In the genomic region with DNA sequence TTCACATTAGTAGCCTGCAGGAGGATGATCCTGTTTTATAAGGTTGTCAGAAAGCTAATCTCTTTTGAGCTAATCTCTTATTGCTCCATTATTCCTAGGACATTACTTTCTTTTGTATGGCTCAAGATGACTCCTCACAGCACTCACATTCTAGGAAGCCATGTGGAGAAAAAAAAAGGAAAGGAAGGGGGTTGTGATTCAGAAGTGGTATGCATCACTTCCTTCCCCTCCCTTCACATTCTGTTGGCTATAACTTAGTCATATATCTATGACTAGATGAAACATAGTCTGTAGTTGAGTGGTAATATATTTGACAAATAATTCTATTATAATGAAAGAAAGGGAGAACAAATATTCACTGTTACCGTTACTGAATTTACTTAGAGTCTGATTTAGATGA, we compare ENCODE assay signal across 20 cellular contexts.
A peak's percentile ranks its signal among the peaks of the same experiment; 100 is the strongest.
DNase-seq lines count a peak whose midpoint lies in the region; ATAC-seq, FAIRE-seq and TF ChIP-seq lines count a peak whose summit lies in the region.
"Had no signal": no experiment of that assay in that cellular context is flagged by ENCODE, and none has a peak within 500 bp of the region (broad histone marks: within the 10 kb centered on the region; RNA-seq: fewer than 3 reads in every experiment).

No MANE protein-coding gene starts in this region.

- no peaks in the 10 kb centered on the region for H4K20me1 ChIP-seq in HepG2 (ENCODE audit: insufficient read depth, low read length)

- no peaks in the 10 kb centered on the region for H3K79me2 ChIP-seq in HepG2 (ENCODE audit: insufficient read depth, low read length)
- H3K79me2 ChIP-seq: parathyroid adenoma had no signal

- no peak overlapping the region for H3K9ac ChIP-seq in HepG2 (ENCODE audit: insufficient read depth, low read depth, low read length)
- H3K9ac ChIP-seq: parathyroid adenoma had no signal

- TF ChIP-seq POLR2A in HepG2 (IDR thresholded peaks at IDR 0.05; ENCODE audit: insufficient read depth in 1 of 2, low read depth in 2 of 2, low read length in 2 of 2): no peak
- no peak for TF ChIP-seq POLR2A in lower leg skin (IDR thresholded peaks at IDR 0.05)

- H3K9me3 ChIP-seq in HepG2 (ENCODE audit: low read length): no peaks in the 10 kb centered on the region
- H3K9me3 ChIP-seq: ascending aorta, uterus had no signal

- POLR2A ChIA-PET in HepG2 (lab: Yijun Ruan, JAX): no interaction called here

- TF ChIP-seq CTCF in foreskin fibroblast (IDR thresholded peaks at IDR 0.05; ENCODE audit: low read depth, low read length): no peak
- no peak for TF ChIP-seq CTCF in HepG2 (CRISPR knock-in tag; IDR thresholded peaks at IDR 0.05)
- no peak for TF ChIP-seq CTCF in lower leg skin (IDR thresholded peaks at IDR 0.05)

- CTCF ChIA-PET in HepG2 (lab: Yijun Ruan, JAX; ENCODE audit: low intra/inter-chr PET ratio, low total read pairs): no interaction called here

- no peak overlapping the region for H3K4me2 ChIP-seq in HepG2 (ENCODE audit: low read depth, low read length)

- whole genome bisulfite sequencing in HepG2 (ENCODE audit: low lambda C conversion rate): 4% methylated on average over 1 of the region's 1 CpG
- 82 to 89% methylated on average over 1 of the region's 1 CpG for WGBS in lower leg skin, 2 donors

- no peaks in the 10 kb centered on the region for H3K27me3 ChIP-seq in HepG2 (ENCODE audit: control insufficient read depth in 1 of 2, insufficient read depth in 2 of 2, low read length in 2 of 2)
- H3K27me3 ChIP-seq: ascending aorta, uterus had no signal

- no peak for TF ChIP-seq RAD21 in HepG2 (CRISPR knock-in tag; IDR thresholded peaks at IDR 0.05)

- BruUV-seq in HepG2 (replicated peaks; lab: Mats Ljungman, UMichigan): no TSS peak

- DNase-seq in A172 (ENCODE audit: low spot score) (peak; percentile 84), HS-5 (ENCODE audit: low read depth) (peak; percentile 83), foreskin fibroblast (peak; percentile 1 to 14), HepG2 (ENCODE audit: low spot score) (no peak), left cardiac atrium (no peak), lower leg skin (ENCODE audit: low spot score in 2 of 2) (no peak)
- DNase-seq in activated CD8-positive, alpha-beta memory T cell treated with anti-CD3 and anti-CD28 coated beads for 24 hours: no peak
- DNase-seq: activated CD4-positive, CD25-positive, alpha-beta regulatory T cell treated with anti-CD3 and anti-CD28 coated beads, Interleukin-2, amount 50 U/mL, for 72 hours; activated T-cell treated with anti-CD3 and anti-CD28 coated beads, Interleukin-2, amount 50 U/mL, for 72 hours; DMS79 treated with DMSO at 0.1 percent for 48 hours; endodermal cell; midbrain; NCI-H187; NCI-H748 treated with DMSO at 0.1 percent for 48 hours; stimulated activated CD4-positive, alpha-beta T cell treated with anti-CD3 and anti-CD28 coated beads, Interleukin-2, amount 100 ng/mL, for 24 hours; uterus had no signal

- H3K27ac ChIP-seq in HepG2 (ENCODE audit: extremely low read length, insufficient read depth, low read length): no peak overlapping the region
- H3K27ac ChIP-seq: ascending aorta, parathyroid adenoma, SK-N-MC, uterus had no signal

- in situ Hi-C loops in HepG2 (cut with HindIII; ENCODE audit: extremely low pct_ligation_motif_present, low pct_unique_long_range_greater_than_20kb): no loop called here

- no peak overlapping the region for H2AFZ ChIP-seq in HepG2 (ENCODE audit: low read length)
- H2AFZ ChIP-seq: parathyroid adenoma had no signal

- no peak overlapping the region for H3K4me3 ChIP-seq in foreskin fibroblast (ENCODE audit: low read depth in 1 of 2, low read length in 2 of 2)
- H3K4me3 ChIP-seq in HepG2 (replicated peaks in 1 of 3; ENCODE audit: insufficient read depth in 1 of 3, low read depth in 2 of 3, low read length in 3 of 3): no peak overlapping the region
- H3K4me3 ChIP-seq in lower leg skin (ENCODE audit: low read depth, poor library complexity, severe bottlenecking): no peak overlapping the region
- H3K4me3 ChIP-seq: ascending aorta, SK-N-MC, uterus had no signal

- intact Hi-C loops in HepG2 (cut with micrococcal nuclease; ENCODE audit: unreplicated experiment): no loop called here
- intact Hi-C loops in left cardiac atrium (cut with DNase I): no loop called here
- intact Hi-C loops in lower leg skin (cut with DNase I; ENCODE audit: low total_unique reads): no loop called here

- ATAC-seq in SK-N-SH treated with all-trans-retinoic acid at 6 μM for 48 hours (peak; percentile 89), HepG2 (no peak), left cardiac atrium (no peak)
- ATAC-seq: activated T-cell treated with anti-CD3 and anti-CD28 coated beads, Interleukin-2, amount 50 U/mL, for 72 hours had no signal

- FAIRE-seq in HepG2 (lab: Jason Lieb, UNC): no peak

- TF ChIP-seq EP300 in HepG2 (IDR thresholded peaks at IDR 0.05; ENCODE audit: low read depth in 2 of 2, low read length in 2 of 2): no peak
- TF ChIP-seq EP300 in HepG2 (CRISPR knock-in tag; IDR thresholded peaks at IDR 0.05; ENCODE audit: borderline replicate concordance): no peak

- H3K4me1 ChIP-seq in HepG2 (ENCODE audit: insufficient read depth, low read length): no peaks in the 10 kb centered on the region
- H3K4me1 ChIP-seq: ascending aorta, parathyroid adenoma, uterus had no signal

- H3K36me3 ChIP-seq in HepG2 (replicated peaks in 1 of 2; ENCODE audit: control insufficient read depth in 1 of 2, insufficient read depth in 2 of 2, low read length in 2 of 2): no peaks in the 10 kb centered on the region
- H3K36me3 ChIP-seq: ascending aorta, uterus had no signal

TF ChIP-seq in SK-N-SH treated with all-trans-retinoic acid at 6 μM for 48 hours, 23 proteins besides CTCF, POLR2A, EP300 and RAD21 (continues in another document):
- TF ChIP-seq SNAI2 (CRISPR knock-in tag; IDR thresholded peaks at IDR 0.05) (no peak), TCF4 (CRISPR knock-in tag; IDR thresholded peaks at IDR 0.05; ENCODE audit: borderline replicate concordance) (no peak), OSR1 (CRISPR knock-in tag; IDR thresholded peaks at IDR 0.05) (no peak), RARB (CRISPR knock-in tag; IDR thresholded peaks at IDR 0.05) (no peak), ARNTL (CRISPR knock-in tag; IDR thresholded peaks at IDR 0.05; ENCODE audit: borderline replicate concordance, low read depth) (no peak), ZNF8 (CRISPR knock-in tag; IDR thresholded peaks at IDR 0.05) (no peak)
- TF ChIP-seq, protein P1, sequence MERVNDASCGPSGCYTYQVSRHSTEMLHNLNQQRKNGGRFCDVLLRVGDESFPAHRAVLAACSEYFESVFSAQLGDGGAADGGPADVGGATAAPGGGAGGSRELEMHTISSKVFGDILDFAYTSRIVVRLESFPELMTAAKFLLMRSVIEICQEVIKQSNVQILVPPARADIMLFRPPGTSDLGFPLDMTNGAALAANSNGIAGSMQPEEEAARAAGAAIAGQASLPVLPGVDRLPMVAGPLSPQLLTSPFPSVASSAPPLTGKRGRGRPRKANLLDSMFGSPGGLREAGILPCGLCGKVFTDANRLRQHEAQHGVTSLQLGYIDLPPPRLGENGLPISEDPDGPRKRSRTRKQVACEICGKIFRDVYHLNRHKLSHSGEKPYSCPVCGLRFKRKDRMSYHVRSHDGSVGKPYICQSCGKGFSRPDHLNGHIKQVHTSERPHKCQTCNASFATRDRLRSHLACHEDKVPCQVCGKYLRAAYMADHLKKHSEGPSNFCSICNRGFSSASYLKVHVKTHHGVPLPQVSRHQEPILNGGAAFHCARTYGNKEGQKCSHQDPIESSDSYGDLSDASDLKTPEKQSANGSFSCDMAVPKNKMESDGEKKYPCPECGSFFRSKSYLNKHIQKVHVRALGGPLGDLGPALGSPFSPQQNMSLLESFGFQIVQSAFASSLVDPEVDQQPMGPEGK (CRISPR knock-in tag; IDR thresholded peaks at IDR 0.05; ENCODE audit: borderline replicate concordance): no peak

TF ChIP-seq in HepG2, 621 proteins besides CTCF, POLR2A, EP300 and RAD21:
- no peak for TF ChIP-seq ZNF24 (IDR thresholded peaks at IDR 0.05)
- TF ChIP-seq MED13 (CRISPR knock-in tag; IDR thresholded peaks at IDR 0.05): no peak
- TF ChIP-seq, protein P2, sequence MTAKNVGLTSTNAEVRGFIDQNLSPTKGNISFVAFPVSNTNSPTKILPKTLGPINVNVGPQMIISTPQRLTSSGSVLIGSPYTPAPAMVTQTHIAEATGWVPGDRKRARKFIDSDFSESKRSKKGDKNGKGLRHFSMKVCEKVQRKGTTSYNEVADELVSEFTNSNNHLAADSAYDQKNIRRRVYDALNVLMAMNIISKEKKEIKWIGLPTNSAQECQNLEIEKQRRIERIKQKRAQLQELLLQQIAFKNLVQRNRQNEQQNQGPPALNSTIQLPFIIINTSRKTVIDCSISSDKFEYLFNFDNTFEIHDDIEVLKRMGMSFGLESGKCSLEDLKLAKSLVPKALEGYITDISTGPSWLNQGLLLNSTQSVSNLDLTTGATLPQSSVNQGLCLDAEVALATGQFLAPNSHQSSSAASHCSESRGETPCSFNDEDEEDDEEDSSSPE (CRISPR knock-in tag; IDR thresholded peaks at IDR 0.05): no peak

Comparison
In these comparisons a context has a peak if more than half of its experiments do, and no peak if none do; other contexts are left out.
1. DNase-seq: peak in A172 (single experiment), HS-5 (single experiment) and foreskin fibroblast (2 of 2); none in HepG2 (single experiment), left cardiac atrium (single experiment), lower leg skin (0 of 2) and activated CD8-positive, alpha-beta memory T cell treated with anti-CD3 and anti-CD28 coated beads for 24 hours (single experiment).